Comparison of ENCODE assay signal across 19 cellular contexts in genomic region chr9:7402704-7403389, GRCh38.
DNase-seq lines count a peak whose midpoint lies in the region; ATAC-seq and TF ChIP-seq lines count a peak whose summit lies in the region.
"Had no signal": no experiment of that assay in that cellular context is flagged by ENCODE, and none has a peak within 500 bp of the region (broad histone marks: within the 10 kb centered on the region; RNA-seq: fewer than 3 reads in every experiment).

No MANE protein-coding gene starts in this region.

- no peaks in the 10 kb centered on the region for H3F3A ChIP-seq in Loucy (ENCODE audit: low read depth)

- H3K27me3 ChIP-seq in Loucy (ENCODE audit: insufficient read depth, low read length, poor library complexity, severe bottlenecking): no peaks in the 10 kb centered on the region
- H3K27me3 ChIP-seq: BLaER1 treated with 17β-estradiol and CSF1 and Interleukin-3, amounts not matched to agents 10 nM and 100 nM; cardiac muscle cell; dorsolateral prefrontal cortex; spleen; suprapubic skin had no signal

- H3K9me2 ChIP-seq in Loucy (replicated peaks; ENCODE audit: low read depth, low read length): no peaks in the 10 kb centered on the region

- TF ChIP-seq CTCF in Loucy (conservative IDR thresholded peaks at IDR 0.05; ENCODE audit: low read length) (no peak), fibroblast of villous mesenchyme (IDR thresholded peaks at IDR 0.05; ENCODE audit: insufficient read depth, low read depth, low read length) (no peak)

- ATAC-seq in GM18870 (IDR thresholded peaks at IDR 0.05; ENCODE audit: unreplicated experiment) (no peak), GM18868 (IDR thresholded peaks at IDR 0.05; ENCODE audit: unreplicated experiment) (no peak), HG03196 (IDR thresholded peaks at IDR 0.05; ENCODE audit: unreplicated experiment) (no peak)
- ATAC-seq: activated CD8-positive, alpha-beta memory T cell treated with anti-CD3 and anti-CD28 coated beads, Interleukin-2, amount 10 ng/mL, durations not matched to agents 7 days and 5 days; activated naive CD8-positive, alpha-beta T cell treated with anti-CD3 and anti-CD28 coated beads, Interleukin-2, amount 50 U/mL, for 24 hours had no signal

- H2AFZ ChIP-seq in Loucy (ENCODE audit: low read length): peak overlapping the region; percentile 43; the same call in 1 of the 2 replicates

- H3K4me1 ChIP-seq in Loucy (ENCODE audit: insufficient read depth, low read length, poor library complexity, severe bottlenecking): peaks cover 7% of the 10 kb centered on the region
- H3K4me1 ChIP-seq: prostate gland, spleen, suprapubic skin had no signal

- DNase-seq in NCI-H2107 treated with DMSO at 0.1 percent for 48 hours (lab: John Stamatoyannopoulos, UW; ENCODE audit: unreplicated experiment): peak; percentile 34
- no peak for DNase-seq in NCI-H2107 (lab: John Stamatoyannopoulos, UW)
- DNase-seq in fibroblast of villous mesenchyme (ENCODE audit: low read depth): peak; percentile 33
- DNase-seq in renal cortical epithelial cell (ENCODE audit: low read depth): peak; percentile 10
- DNase-seq: activated CD4-positive, CD25-positive, alpha-beta regulatory T cell treated with anti-CD3 and anti-CD28 coated beads, Interleukin-2, amount 50 U/mL, for 72 hours; activated CD8-positive, alpha-beta memory T cell treated with anti-CD3 and anti-CD28 coated beads, Interleukin-2, amount 10 ng/mL, durations not matched to agents 7 days and 5 days; activated naive CD8-positive, alpha-beta T cell treated with anti-CD3 and anti-CD28 coated beads, Interleukin-2, amount 50 U/mL, for 24 hours; erythroblast; immature natural killer cell; spleen had no signal

- no peaks in the 10 kb centered on the region for H3K79me2 ChIP-seq in Loucy (ENCODE audit: insufficient read depth, low read length)

- H4K20me1 ChIP-seq in Loucy (ENCODE audit: insufficient read depth, low read length, poor library complexity, severe bottlenecking): no peaks in the 10 kb centered on the region
- H4K20me1 ChIP-seq: BLaER1 treated with 17β-estradiol and CSF1 and Interleukin-3, amounts not matched to agents 10 nM and 100 nM had no signal

- H3K4me2 ChIP-seq in Loucy (ENCODE audit: low read depth, low read length, poor library complexity, severe bottlenecking): no peak overlapping the region

- H3K4me3 ChIP-seq in Loucy (ENCODE audit: low read length, poor library complexity, severe bottlenecking) (no peak overlapping the region), fibroblast of villous mesenchyme (ENCODE audit: low read depth, low read length) (no peak overlapping the region)
- H3K4me3 ChIP-seq: BLaER1 treated with 17β-estradiol and CSF1 and Interleukin-3, amounts not matched to agents 10 nM and 100 nM; cardiac muscle cell; dorsolateral prefrontal cortex; prostate gland; spleen; suprapubic skin had no signal

- no peak overlapping the region for H3K9ac ChIP-seq in Loucy (ENCODE audit: low read depth, low read length, poor library complexity, severe bottlenecking)
- H3K9ac ChIP-seq: BLaER1 treated with 17β-estradiol and CSF1 and Interleukin-3, amounts not matched to agents 10 nM and 100 nM had no signal

- H3K36me3 ChIP-seq in Loucy (ENCODE audit: insufficient read depth, low read length): no peaks in the 10 kb centered on the region
- H3K36me3 ChIP-seq: BLaER1 treated with 17β-estradiol and CSF1 and Interleukin-3, amounts not matched to agents 10 nM and 100 nM; cardiac muscle cell; prostate gland; spleen; suprapubic skin had no signal

- H3K9me3 ChIP-seq in Loucy (ENCODE audit: insufficient read depth, low read depth, low read length): no peaks in the 10 kb centered on the region
- H3K9me3 ChIP-seq: prostate gland, spleen, suprapubic skin had no signal
